ENCODE assay signal across 13 cellular contexts in genomic region chr15:98900382-98900781, GRCh38.
DNase-seq lines count a peak whose midpoint lies in the region; ATAC-seq and TF ChIP-seq lines count a peak whose summit lies in the region.
"Had no signal": no experiment of that assay in that cellular context is flagged by ENCODE, and none has a peak within 500 bp of the region (broad histone marks: within the 10 kb centered on the region; RNA-seq: fewer than 3 reads in every experiment).

No MANE protein-coding gene starts in this region.

- H2AK5ac ChIP-seq in mesenchymal stem cell (ENCODE audit: low read length, severe bottlenecking): no peak overlapping the region

- H3K27ac ChIP-seq in mesenchymal stem cell (ENCODE audit: low read length, poor library complexity, severe bottlenecking): peak overlapping the region; percentile 82
- H3K27ac ChIP-seq: 22Rv1, body of pancreas had no signal

- H4K8ac ChIP-seq in mesenchymal stem cell (ENCODE audit: low read length): no peak overlapping the region

- no peak overlapping the region for H3K9ac ChIP-seq in mesenchymal stem cell (ENCODE audit: low read length)

- H3K4me3 ChIP-seq in choroid plexus epithelial cell (ENCODE audit: low read depth, low read length) (no peak overlapping the region), mesenchymal stem cell (ENCODE audit: insufficient read depth in 1 of 2, low read depth in 1 of 2, low read length in 2 of 2) (no peak overlapping the region)
- H3K4me3 ChIP-seq: body of pancreas, thyroid gland had no signal

- no peak overlapping the region for H2AFZ ChIP-seq in mesenchymal stem cell (ENCODE audit: low read depth, low read length)

- H3K36me3 Mint-ChIP-seq in activated naive CD4-positive, alpha-beta T cell treated with anti-CD3 and anti-CD28 coated beads, Interleukin-2, amount 50 U/mL, for 24 hours: peaks cover 21% of the 10 kb centered on the region
- peaks cover 8% of the 10 kb centered on the region in 2 donors for H3K36me3 Mint-ChIP-seq in activated naive CD4-positive, alpha-beta T cell treated with anti-CD3 and anti-CD28 coated beads, Interleukin-2, amount 50 U/mL, for 72 hours
- H3K36me3 Mint-ChIP-seq in type B pancreatic cell: peaks cover 22% of the 10 kb centered on the region

- no peak overlapping the region for H4K91ac ChIP-seq in mesenchymal stem cell (ENCODE audit: low read length)

- H2BK120ac ChIP-seq in mesenchymal stem cell (ENCODE audit: low read depth, low read length): no peak overlapping the region

- no peak for DNase-seq in activated naive CD4-positive, alpha-beta T cell treated with anti-CD3 and anti-CD28 coated beads, Interleukin-2, amount 50 U/mL, for 72 hours (ENCODE audit: low spot score in 2 of 2)
- DNase-seq in choroid plexus epithelial cell (ENCODE audit: low read depth) (peak; percentile 88), mesenchymal stem cell (peak; percentile 71), type B pancreatic cell (ENCODE audit: extremely low spot score, unreplicated experiment) (no peak), cerebellar nuclear complex (lab: John Stamatoyannopoulos, UW) (no peak)
- DNase-seq: activated T-cell treated with anti-CD3 and anti-CD28 coated beads, Interleukin-2, amount 50 U/mL, for 48 hours; body of pancreas; DMS 273 treated with DMSO at 0.1 percent for 48 hours; thyroid gland had no signal

- H2BK12ac ChIP-seq in mesenchymal stem cell (ENCODE audit: low read length in 2 of 2): no peak overlapping the region

- WGBS in mesenchymal stem cell: 16% methylated on average over 5 of the region's 5 CpGs

- peaks cover 28% of the 10 kb centered on the region for H3K4me1 Mint-ChIP-seq in activated naive CD4-positive, alpha-beta T cell treated with anti-CD3 and anti-CD28 coated beads, Interleukin-2, amount 50 U/mL, for 24 hours
- H3K4me1 Mint-ChIP-seq in type B pancreatic cell (ENCODE audit: unreplicated experiment): peaks cover 45% of the 10 kb centered on the region

- peak overlapping the region; percentile 33 for H3K4me2 ChIP-seq in mesenchymal stem cell (ENCODE audit: low read length, poor library complexity, severe bottlenecking)

- no peaks in the 10 kb centered on the region for H3K27me3 ChIP-seq in mesenchymal stem cell (ENCODE audit: control insufficient read depth in 1 of 2, insufficient read depth in 1 of 2, low read length in 2 of 2)
- H3K27me3 ChIP-seq: body of pancreas, thyroid gland had no signal

- no peak overlapping the region for H2BK5ac ChIP-seq in mesenchymal stem cell (ENCODE audit: low read depth, low read length, poor library complexity, severe bottlenecking)

- no peak overlapping the region for H3K4ac ChIP-seq in mesenchymal stem cell (ENCODE audit: low read depth in 1 of 2, low read length in 2 of 2)

- H3K9me3 ChIP-seq in mesenchymal stem cell (ENCODE audit: control insufficient read depth, low read length): no peaks in the 10 kb centered on the region
- H3K9me3 ChIP-seq: body of pancreas, thyroid gland had no signal

- ATAC-seq in activated naive CD4-positive, alpha-beta T cell treated with anti-CD3 and anti-CD28 coated beads, Interleukin-2, amount 50 U/mL, for 72 hours: no peak
- no peak for ATAC-seq in GM21619 (IDR thresholded peaks at IDR 0.05; ENCODE audit: unreplicated experiment)
- no peak for ATAC-seq in GM21825 (IDR thresholded peaks at IDR 0.05; ENCODE audit: unreplicated experiment)
- ATAC-seq: body of pancreas had no signal

- H3K9me3 Mint-ChIP-seq in activated naive CD4-positive, alpha-beta T cell treated with anti-CD3 and anti-CD28 coated beads, Interleukin-2, amount 50 U/mL, for 24 hours: no peaks in the 10 kb centered on the region
- H3K9me3 Mint-ChIP-seq in activated naive CD4-positive, alpha-beta T cell treated with anti-CD3 and anti-CD28 coated beads, Interleukin-2, amount 50 U/mL, for 72 hours: no peaks in the 10 kb centered on the region
- no peaks in the 10 kb centered on the region for H3K9me3 Mint-ChIP-seq in type B pancreatic cell

- H3K4me3 Mint-ChIP-seq in activated naive CD4-positive, alpha-beta T cell treated with anti-CD3 and anti-CD28 coated beads, Interleukin-2, amount 50 U/mL, for 24 hours: no peak overlapping the region
- H3K4me3 Mint-ChIP-seq in type B pancreatic cell: peak overlapping the region; percentile 30

- peaks cover 29% of the 10 kb centered on the region for H3K4me1 ChIP-seq in mesenchymal stem cell (ENCODE audit: control insufficient read depth, insufficient read depth, low read depth, low read length)

- H3K18ac ChIP-seq in mesenchymal stem cell (ENCODE audit: low read depth in 1 of 2, low read length in 2 of 2): peak overlapping the region in 1 of 2 experiments; percentile 11

- peaks cover 23% of the 10 kb centered on the region for H3K79me1 ChIP-seq in mesenchymal stem cell (replicated peaks; ENCODE audit: low read length, poor library complexity, severe bottlenecking)

- peak overlapping the region; percentile 79 for H3K27ac Mint-ChIP-seq in activated naive CD4-positive, alpha-beta T cell treated with anti-CD3 and anti-CD28 coated beads, Interleukin-2, amount 50 U/mL, for 24 hours
- H3K27ac Mint-ChIP-seq in activated naive CD4-positive, alpha-beta T cell treated with anti-CD3 and anti-CD28 coated beads, Interleukin-2, amount 50 U/mL, for 72 hours: no peak overlapping the region
- peak overlapping the region; percentile 61 for H3K27ac Mint-ChIP-seq in type B pancreatic cell

- H3K23ac ChIP-seq in mesenchymal stem cell (ENCODE audit: low read length in 2 of 2): no peak overlapping the region

- H3K14ac ChIP-seq in mesenchymal stem cell (ENCODE audit: low read length in 2 of 2): no peak overlapping the region

- peaks cover 8 to 10% of the 10 kb centered on the region in 2 experiments for H3K36me3 ChIP-seq in mesenchymal stem cell (ENCODE audit: control insufficient read depth in 1 of 2, insufficient read depth in 2 of 2, low read depth in 1 of 2, low read length in 2 of 2)
- H3K36me3 ChIP-seq: thyroid gland had no signal

- H2BK15ac ChIP-seq in mesenchymal stem cell (ENCODE audit: low read depth, poor library complexity, severe bottlenecking): no peak overlapping the region

- H3K27me3 Mint-ChIP-seq in activated naive CD4-positive, alpha-beta T cell treated with anti-CD3 and anti-CD28 coated beads, Interleukin-2, amount 50 U/mL, for 24 hours: no peaks in the 10 kb centered on the region
- no peaks in the 10 kb centered on the region for H3K27me3 Mint-ChIP-seq in type B pancreatic cell

- TF ChIP-seq CTCF in choroid plexus epithelial cell (conservative IDR thresholded peaks at IDR 0.05; ENCODE audit: low read depth, low read length) (no peak), type B pancreatic cell (conservative IDR thresholded peaks at IDR 0.05) (no peak)

Comparison
In these comparisons a context has a peak if more than half of its experiments do, and no peak if none do; other contexts are left out.
1. H3K27ac Mint-ChIP-seq: peak in activated naive CD4-positive, alpha-beta T cell treated with anti-CD3 and anti-CD28 coated beads, Interleukin-2, amount 50 U/mL, for 24 hours (single experiment) and type B pancreatic cell (single experiment); none in activated naive CD4-positive, alpha-beta T cell treated with anti-CD3 and anti-CD28 coated beads, Interleukin-2, amount 50 U/mL, for 72 hours (0 of 2).
2. DNase-seq: peak in choroid plexus epithelial cell (single experiment) and mesenchymal stem cell (single experiment); none in activated naive CD4-positive, alpha-beta T cell treated with anti-CD3 and anti-CD28 coated beads, Interleukin-2, amount 50 U/mL, for 72 hours (0 of 2), type B pancreatic cell (single experiment) and cerebellar nuclear complex (0 of 2).